Comparison of ENCODE assay signal across 8 cellular contexts in genomic region chr21:33588485-33589335, GRCh38. TPM values are rescaled to one million over a fixed set of nuclear protein-coding genes. Genes with fewer than 3 reads are reported as not detected.
DNase-seq lines count a peak whose midpoint lies in the region; ATAC-seq, FAIRE-seq and TF ChIP-seq lines count a peak whose summit lies in the region.

A gene with protein sequence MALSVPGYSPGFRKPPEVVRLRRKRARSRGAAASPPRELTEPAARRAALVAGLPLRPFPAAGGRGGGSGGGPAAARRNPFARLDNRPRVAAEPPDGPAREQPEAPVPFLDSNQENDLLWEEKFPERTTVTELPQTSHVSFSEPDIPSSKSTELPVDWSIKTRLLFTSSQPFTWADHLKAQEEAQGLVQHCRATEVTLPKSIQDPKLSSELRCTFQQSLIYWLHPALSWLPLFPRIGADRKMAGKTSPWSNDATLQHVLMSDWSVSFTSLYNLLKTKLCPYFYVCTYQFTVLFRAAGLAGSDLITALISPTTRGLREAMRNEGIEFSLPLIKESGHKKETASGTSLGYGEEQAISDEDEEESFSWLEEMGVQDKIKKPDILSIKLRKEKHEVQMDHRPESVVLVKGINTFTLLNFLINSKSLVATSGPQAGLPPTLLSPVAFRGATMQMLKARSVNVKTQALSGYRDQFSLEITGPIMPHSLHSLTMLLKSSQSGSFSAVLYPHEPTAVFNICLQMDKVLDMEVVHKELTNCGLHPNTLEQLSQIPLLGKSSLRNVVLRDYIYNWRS (minus strand): TSS chr21:33588684. CDS start chr21:33588641, 43 bp downstream.

- H3K4me3 ChIP-seq in kidney (ENCODE audit: low read length in 2 of 2), result peak within 1 kb of the TSS; percentile 64 to 88

- intact Hi-C loops in kidney (cut with DNase I), result no loop called here

- DNase-seq in AML-193 (lab: John Stamatoyannopoulos, UW) (peak; percentile 70 to 74), NCI-H446 treated with DMSO at 0.1 percent for 48 hours (lab: John Stamatoyannopoulos, UW) (peak; percentile 54), cerebellum (ENCODE audit: low spot score) (peak; percentile 95), kidney (peak; percentile 95)
- DNase-seq in activated CD4-positive, alpha-beta T cell treated with anti-CD3 and anti-CD28 coated beads for 1 hour, result peak; percentile 80
- peak; percentile 90 for DNase-seq in stimulated activated CD4-positive, alpha-beta T cell treated with anti-CD3 and anti-CD28 coated beads, Interleukin-15, amount 100 ng/mL, for 24 hours

- ATAC-seq in GM19025 (IDR thresholded peaks at IDR 0.05; ENCODE audit: low read depth, unreplicated experiment), result peak; percentile 89
- peak; percentile 87 for ATAC-seq in HG03280 (IDR thresholded peaks at IDR 0.05; ENCODE audit: unreplicated experiment)

- FAIRE-seq in kidney (lab: Jason Lieb, UNC), result no peak

- H3K4me1 ChIP-seq in kidney (ENCODE audit: control insufficient read depth in 1 of 2, insufficient read depth in 1 of 2, low read depth in 1 of 2, low read length in 2 of 2), result no peaks in the 10 kb centered on the region

- peak within 1 kb of the TSS; percentile 86 to 87 for H3K27ac ChIP-seq in kidney (ENCODE audit: low read depth in 2 of 2, low read length in 2 of 2)

- no peak for TF ChIP-seq CTCF in kidney (IDR thresholded peaks at IDR 0.05; ENCODE audit: borderline replicate concordance, extremely low read depth, insufficient read depth)

- no peaks in the 10 kb centered on the region for H3K9me3 ChIP-seq in kidney (ENCODE audit: control insufficient read depth in 1 of 2, low read length in 2 of 2)

- H3K36me3 ChIP-seq in kidney (ENCODE audit: control insufficient read depth in 1 of 2, insufficient read depth in 2 of 2, low read length in 2 of 2), result no peaks in the 10 kb centered on the region

- peak within 1 kb of the TSS; percentile 20 to 84 for H3K9ac ChIP-seq in kidney (ENCODE audit: low read length in 2 of 2)

RNA-seq across cellular contexts. Expression of the gene that starts here (rescaled TPM):
- total RNA-seq in cerebellum, result 23.6 TPM
- total RNA-seq in kidney, result 6.8 TPM
- 8.9 TPM for polyA plus RNA-seq in kidney (ENCODE audit: insufficient read depth, low read depth, low replicate concordance)

Comparison
In these comparisons a context has a peak if more than half of its experiments do, and no peak if none do; other contexts are left out.
1. Peak in every context shown above with its lines: DNase-seq, ATAC-seq, H3K4me3 ChIP-seq and H3K27ac ChIP-seq.